ENCODE assay signal across 8 cellular contexts in the genomic region with DNA sequence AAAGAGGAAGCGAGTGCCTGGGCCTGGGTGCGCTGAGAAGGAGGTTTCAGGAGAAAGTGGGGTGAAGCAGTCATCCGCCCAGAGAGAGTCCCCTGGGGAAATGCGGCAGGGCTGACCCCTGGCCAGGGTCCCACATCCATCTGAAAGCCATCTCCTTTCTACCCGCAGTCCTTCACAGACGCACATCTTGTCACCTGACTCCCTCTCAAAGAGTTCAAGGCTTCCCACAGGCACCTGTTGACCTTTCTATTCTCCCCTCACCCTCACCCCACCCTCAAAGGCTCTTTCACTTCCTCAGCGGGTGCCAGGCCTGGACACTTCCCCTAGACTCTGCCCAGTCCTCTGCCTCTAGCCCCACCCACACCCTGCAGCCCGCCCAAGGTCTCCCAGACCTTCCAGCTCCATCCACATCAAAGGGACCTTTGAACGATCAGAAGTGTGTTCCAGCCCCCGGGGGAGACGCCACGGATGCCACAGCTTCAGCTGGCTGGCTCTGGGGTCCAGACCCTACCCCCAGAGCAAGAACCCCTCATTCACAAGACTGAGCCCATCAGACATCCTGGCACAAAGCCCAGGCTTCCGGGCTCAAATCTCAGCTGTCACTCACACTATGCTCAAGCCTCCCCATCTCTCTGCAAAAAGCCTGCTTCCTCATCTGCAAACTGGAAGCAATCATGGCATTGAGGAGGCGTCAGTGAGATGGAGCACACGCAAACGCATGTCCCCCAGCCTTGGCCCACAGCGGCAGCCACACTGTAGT. TPM values are rescaled to one million over a fixed set of nuclear protein-coding genes. Genes with fewer than 3 reads are reported as not detected.
DNase-seq lines count a peak whose midpoint lies in the region; ATAC-seq and TF ChIP-seq lines count a peak whose summit lies in the region.

No MANE protein-coding gene starts in this region.

- peak overlapping the region in 3 of 4 donors; percentile 87 to 91 (median 89) for H3K27ac ChIP-seq in gastroesophageal sphincter

- TF ChIP-seq EP300 in gastroesophageal sphincter (IDR thresholded peaks at IDR 0.05) = no peak

- peaks cover 0 to 44% of the 10 kb centered on the region in 2 donors for H3K36me3 ChIP-seq in gastroesophageal sphincter

- TF ChIP-seq CTCF in GM10266 (IDR thresholded peaks at IDR 0.05; ENCODE audit: control insufficient read depth, insufficient read depth, low read depth, missing control alignments) = no peak
- no peak for TF ChIP-seq CTCF in gastroesophageal sphincter (IDR thresholded peaks at IDR 0.05)

- WGBS in gastroesophageal sphincter (ENCODE audit: low coverage in 1 of 2), 2 donors = 55 to 64% methylated on average over 2 to 6 of the region's 17 CpGs

- DNase-seq in GM10266 (ENCODE audit: extremely low spot score) (peak; percentile 86), NCI-H446 treated with DMSO at 0.1 percent for 48 hours (lab: John Stamatoyannopoulos, UW) (no peak), NCI-H1930 (lab: John Stamatoyannopoulos, UW) (no peak)
- DNase-seq in activated CD4-positive, alpha-beta T cell treated with anti-CD3 and anti-CD28 coated beads for 48 hours = peak; percentile 47
- peak; percentile 46 for DNase-seq in stimulated activated CD8-positive, alpha-beta memory T cell treated with anti-CD3 and anti-CD28 coated beads, Interleukin-4, amount 100 ng/mL, for 48 hours

- peaks cover 0 to 50% (median 28%) of the 10 kb centered on the region in 3 donors for H3K4me1 ChIP-seq in gastroesophageal sphincter

- TF ChIP-seq POLR2A in gastroesophageal sphincter (IDR thresholded peaks at IDR 0.05) = no peak

- no peaks in the 10 kb centered on the region for H3K9me3 ChIP-seq in gastroesophageal sphincter

- ATAC-seq in GM21381 (IDR thresholded peaks at IDR 0.05; ENCODE audit: unreplicated experiment) (peak; percentile 57), HG03558 (IDR thresholded peaks at IDR 0.05; ENCODE audit: extremely low read depth, unreplicated experiment) (peak; percentile 32), gastroesophageal sphincter (peak; percentile 37)

- peak overlapping the region in 1 of 2 donors; percentile 91 for H3K4me3 ChIP-seq in gastroesophageal sphincter

- H3K27me3 ChIP-seq in gastroesophageal sphincter = no peaks in the 10 kb centered on the region

RNA-seq across cellular contexts. Expression of a gene that starts 2.1 kb away (rescaled TPM):
- 100 to 1,000 TPM; 167 to 222 (median 176) TPM for total RNA-seq in gastroesophageal sphincter

RNA-seq across cellular contexts. Expression of a gene that starts 14.3 kb away (rescaled TPM):
- under 1 TPM in 1 of 4 donors, not detected in 3; 0.15 TPM for total RNA-seq in gastroesophageal sphincter

RNA-seq across cellular contexts. Expression of a gene that starts 23.9 kb away (rescaled TPM):
- total RNA-seq in gastroesophageal sphincter = 10 to 100 TPM; 26.5 to 48.6 (median 36.1) TPM

RNA-seq across cellular contexts. Expression of a gene that starts 27.2 kb away (rescaled TPM):
- 10 to 100 TPM; 23.1 to 40.6 (median 35.4) TPM for total RNA-seq in gastroesophageal sphincter

RNA-seq across cellular contexts. Expression of a gene that starts 37.6 kb away (rescaled TPM):
- total RNA-seq in gastroesophageal sphincter = 10 to 100 TPM; 35.1 to 60.8 (median 40.0) TPM

Comparison
In these comparisons a context has a peak if more than half of its experiments do, and no peak if none do; other contexts are left out.
1. DNase-seq: peak in GM10266 (single experiment), activated CD4-positive, alpha-beta T cell treated with anti-CD3 and anti-CD28 coated beads for 48 hours (single experiment) and stimulated activated CD8-positive, alpha-beta memory T cell treated with anti-CD3 and anti-CD28 coated beads, Interleukin-4, amount 100 ng/mL, for 48 hours (single experiment); none in NCI-H446 treated with DMSO at 0.1 percent for 48 hours (single experiment) and NCI-H1930 (0 of 2).
2. Peak in every context shown above with its lines, with median percentiles within 50 percentile points of each other: ATAC-seq.